ENCODE assay signal across 8 cellular contexts in the genomic region with DNA sequence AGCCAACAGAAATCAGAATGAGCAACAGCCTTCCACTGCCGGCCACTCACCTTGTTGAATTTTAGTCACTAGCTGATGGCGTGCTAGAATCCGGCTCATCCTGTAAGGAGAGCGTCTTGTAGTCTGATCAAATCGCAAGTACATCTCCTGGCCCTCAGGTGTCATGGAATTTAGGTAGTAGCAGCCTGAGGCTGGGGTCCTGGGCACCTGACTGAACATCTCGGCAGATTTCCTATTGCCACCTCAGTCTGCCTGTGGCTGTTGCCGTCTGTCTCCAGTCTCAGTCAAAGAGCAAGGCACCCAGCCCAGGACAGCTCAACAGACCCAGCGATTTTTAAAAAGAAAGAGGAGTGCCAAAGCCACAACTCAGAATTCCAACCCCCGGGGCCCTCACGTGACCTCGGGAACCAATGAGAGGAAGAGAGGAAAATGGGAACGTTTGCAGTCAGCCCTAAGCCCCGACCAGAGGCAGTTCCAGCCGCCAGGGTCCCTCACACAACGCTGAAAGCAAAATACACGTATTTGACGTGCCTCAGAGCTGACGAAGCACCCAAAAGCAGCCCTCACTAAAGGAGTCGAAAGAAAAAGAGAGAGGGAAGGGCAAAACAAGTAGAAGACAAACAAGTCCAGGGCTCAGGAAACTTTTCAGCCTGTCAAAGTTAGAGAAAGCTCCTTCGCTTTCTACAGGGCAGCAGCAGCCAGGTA. TPM values are rescaled to one million over a fixed set of nuclear protein-coding genes. Genes with fewer than 3 reads are reported as not detected.
A peak's percentile ranks its signal among the peaks of the same experiment; 100 is the strongest.
DNase-seq lines count a peak whose midpoint lies in the region; ATAC-seq and TF ChIP-seq lines count a peak whose summit lies in the region.

A gene with protein sequence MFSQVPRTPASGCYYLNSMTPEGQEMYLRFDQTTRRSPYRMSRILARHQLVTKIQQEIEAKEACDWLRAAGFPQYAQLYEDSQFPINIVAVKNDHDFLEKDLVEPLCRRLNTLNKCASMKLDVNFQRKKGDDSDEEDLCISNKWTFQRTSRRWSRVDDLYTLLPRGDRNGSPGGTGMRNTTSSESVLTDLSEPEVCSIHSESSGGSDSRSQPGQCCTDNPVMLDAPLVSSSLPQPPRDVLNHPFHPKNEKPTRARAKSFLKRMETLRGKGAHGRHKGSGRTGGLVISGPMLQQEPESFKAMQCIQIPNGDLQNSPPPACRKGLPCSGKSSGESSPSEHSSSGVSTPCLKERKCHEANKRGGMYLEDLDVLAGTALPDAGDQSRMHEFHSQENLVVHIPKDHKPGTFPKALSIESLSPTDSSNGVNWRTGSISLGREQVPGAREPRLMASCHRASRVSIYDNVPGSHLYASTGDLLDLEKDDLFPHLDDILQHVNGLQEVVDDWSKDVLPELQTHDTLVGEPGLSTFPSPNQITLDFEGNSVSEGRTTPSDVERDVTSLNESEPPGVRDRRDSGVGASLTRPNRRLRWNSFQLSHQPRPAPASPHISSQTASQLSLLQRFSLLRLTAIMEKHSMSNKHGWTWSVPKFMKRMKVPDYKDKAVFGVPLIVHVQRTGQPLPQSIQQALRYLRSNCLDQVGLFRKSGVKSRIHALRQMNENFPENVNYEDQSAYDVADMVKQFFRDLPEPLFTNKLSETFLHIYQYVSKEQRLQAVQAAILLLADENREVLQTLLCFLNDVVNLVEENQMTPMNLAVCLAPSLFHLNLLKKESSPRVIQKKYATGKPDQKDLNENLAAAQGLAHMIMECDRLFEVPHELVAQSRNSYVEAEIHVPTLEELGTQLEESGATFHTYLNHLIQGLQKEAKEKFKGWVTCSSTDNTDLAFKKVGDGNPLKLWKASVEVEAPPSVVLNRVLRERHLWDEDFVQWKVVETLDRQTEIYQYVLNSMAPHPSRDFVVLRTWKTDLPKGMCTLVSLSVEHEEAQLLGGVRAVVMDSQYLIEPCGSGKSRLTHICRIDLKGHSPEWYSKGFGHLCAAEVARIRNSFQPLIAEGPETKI (minus strand): TSS at position 336 of the 705 bp plus-strand sequence. CDS start 117 bp downstream, at position 219.

- H3K9me3 ChIP-seq in NT2/D1 (ENCODE audit: insufficient read depth, low read length), result no peaks in the 10 kb centered on the region
- H3K9me3 ChIP-seq in psoas muscle, result no peaks in the 10 kb centered on the region

- peak within 1 kb of the TSS; percentile 88 for H3K27ac ChIP-seq in psoas muscle

- peaks cover 30% of the 10 kb centered on the region for H3K4me1 Mint-ChIP-seq in MCF 10A (ENCODE audit: insufficient read depth, unreplicated experiment)

- intact Hi-C loops in MCF 10A (cut with micrococcal nuclease) (loop anchor here (1.0 to 2.0 kb wide), 3 partner anchors 23 to 257 kb away; no protein-coding TSS in a partner anchor), psoas muscle (cut with DNase I) (loop anchor here (5.0 to 10.0 kb wide), 4 partner anchors 53 to 257 kb away; no protein-coding TSS in a partner anchor)

- no peaks in the 10 kb centered on the region for H3K9me3 Mint-ChIP-seq in MCF 10A (ENCODE audit: unreplicated experiment)

- no TSS peak for BruUV-seq in MCF 10A (replicated peaks; lab: Mats Ljungman, UMichigan)

- H3K4me3 Mint-ChIP-seq in MCF 10A (ENCODE audit: unreplicated experiment), result peak within 1 kb of the TSS; percentile 91

- CTCF ChIA-PET in BJ (lab: Yijun Ruan, JAX) (interaction anchor here (1.0 to 1.5 kb wide), 6 partner anchors 49 to 228 kb away, joined by 3 to 6 read pairs (median 4); no protein-coding TSS in a partner anchor), MCF 10A (lab: Yijun Ruan, JAX) (interaction anchor here (0.6 to 1.6 kb wide), 8 partner anchors 8 to 697 kb away, joined by 3 to 6 read pairs (median 4); no protein-coding TSS in a partner anchor)

- peak; percentile 60 for TF ChIP-seq CTCF in BJ (IDR thresholded peaks at IDR 0.05; ENCODE audit: insufficient read depth, low read depth, low read length)
- TF ChIP-seq CTCF in MCF 10A (IDR thresholded peaks at IDR 0.05; ENCODE audit: unreplicated experiment), result peak; percentile 12
- TF ChIP-seq CTCF in psoas muscle (IDR thresholded peaks at IDR 0.05), result peak; percentile 33

- H3K27ac Mint-ChIP-seq in MCF 10A (ENCODE audit: low read depth, unreplicated experiment), result peak within 1 kb of the TSS; percentile 95

- H3K36me3 ChIP-seq in BJ (ENCODE audit: control insufficient read depth, insufficient read depth, low read length) (no peaks in the 10 kb centered on the region), NT2/D1 (ENCODE audit: insufficient read depth, insufficient read length, low read length) (no peaks in the 10 kb centered on the region), psoas muscle (ENCODE audit: insufficient read depth in 1 of 2, low read depth in 1 of 2) (no peaks in the 10 kb centered on the region)

- WGBS in psoas muscle, 3 donors, result 1% methylated on average over 20 of the region's 20 CpGs

- H3K4me3 ChIP-seq in BJ (ENCODE audit: low read depth, low read length) (peak within 1 kb of the TSS; percentile 60), NT2/D1 (ENCODE audit: insufficient read length, low read depth) (peak within 1 kb of the TSS; percentile 47), psoas muscle (peak within 1 kb of the TSS; percentile 67)

- POLR2A ChIA-PET in BJ (lab: Charles Lee), result interaction anchor here (0.5 to 1.1 kb wide), 4 partner anchors 18 to 444 kb away, joined by 3 to 5 read pairs (median 4); no protein-coding TSS in a partner anchor
- POLR2A ChIA-PET in MCF 10A (lab: Yijun Ruan, JAX), result interaction anchor here (0.6 to 5.8 kb wide), 47 partner anchors 9 to 747 kb away, joined by 3 to 192 read pairs (median 5); partner anchors contain the start of genes N4BP2L2 and RFC3

- H3K27me3 ChIP-seq in BJ (ENCODE audit: control insufficient read depth, insufficient read depth, low read length) (no peaks in the 10 kb centered on the region), NT2/D1 (ENCODE audit: insufficient read depth, insufficient read length) (no peaks in the 10 kb centered on the region), psoas muscle (ENCODE audit: insufficient read depth in 3 of 3, low read length in 2 of 3) (no peaks in the 10 kb centered on the region)

- no peaks in the 10 kb centered on the region for H3K27me3 Mint-ChIP-seq in MCF 10A (ENCODE audit: insufficient read depth, unreplicated experiment)

- DNase-seq in BJ (ENCODE audit: low read depth) (peak; percentile 92), NT2/D1 (ENCODE audit: low read depth, low spot score) (peak; percentile 81), MCF 10A (ENCODE audit: unreplicated experiment) (peak; percentile 97), iPS DF 4.7 (ENCODE audit: extremely low read depth, low spot score) (peak; percentile 83), psoas muscle (peak; percentile 91 to 93)
- DNase-seq in central memory CD4-positive, alpha-beta T cell, result no peak

- H3K9ac ChIP-seq in NT2/D1 (ENCODE audit: insufficient read length, low read depth), result peak within 1 kb of the TSS; percentile 78

- H3K4me1 ChIP-seq in NT2/D1 (ENCODE audit: insufficient read depth, insufficient read length) (no peaks in the 10 kb centered on the region), psoas muscle (peaks cover 31% of the 10 kb centered on the region)

- H3K36me3 Mint-ChIP-seq in MCF 10A (ENCODE audit: insufficient read depth, unreplicated experiment), result peaks cover 12% of the 10 kb centered on the region

- ATAC-seq in GM18517 (IDR thresholded peaks at IDR 0.05; ENCODE audit: unreplicated experiment) (peak; percentile 69), HG03039 (IDR thresholded peaks at IDR 0.05; ENCODE audit: unreplicated experiment) (peak; percentile 81), psoas muscle (peak; percentile 93 to 95 (median 95))

RNA-seq across cellular contexts. Expression of the gene that starts here (rescaled TPM):
- polyA plus RNA-seq in BJ (2011; rRNA removed) (18.0 and 21.2 TPM in 2 replicates), psoas muscle (1 to 10 TPM; 2.3 to 6.3 (median 2.6) TPM)
- 77.1 and 91.6 TPM in 2 replicates for polyA minus RNA-seq in BJ (2011; rRNA and poly(A)+ RNA removed)
- total RNA-seq in MCF 10A (2022) (26.3 and 31.9 TPM in 2 replicates), psoas muscle (1 to 10 TPM; 5.2 to 9.2 (median 7.1) TPM)
